In genomic region chr10:59873924-59874323, GRCh38 we compare ENCODE assay signal across 9 cellular contexts. TPM values are rescaled to one million over a fixed set of nuclear protein-coding genes. Genes with fewer than 3 reads are reported as not detected.
A peak's percentile ranks its signal among the peaks of the same experiment; 100 is the strongest.
DNase-seq lines count a peak whose midpoint lies in the region; ATAC-seq and TF ChIP-seq lines count a peak whose summit lies in the region.
"Had no signal": no experiment of that assay in that cellular context is flagged by ENCODE, and none has a peak within 500 bp of the region (broad histone marks: within the 10 kb centered on the region; RNA-seq: fewer than 3 reads in every experiment).

No MANE protein-coding gene starts in this region.

- H3K4ac ChIP-seq in mesendoderm (ENCODE audit: low read depth, low read length), result no peak overlapping the region

- no peak overlapping the region for H2BK5ac ChIP-seq in mesendoderm (ENCODE audit: low read length)

- no peak overlapping the region for H3K23ac ChIP-seq in mesendoderm (ENCODE audit: low read length)

- peaks cover 54% of the 10 kb centered on the region for H3K79me2 ChIP-seq in mesendoderm (ENCODE audit: control insufficient read depth, insufficient read depth, low read length)

- TF ChIP-seq POLR2A in prostate gland (IDR thresholded peaks at IDR 0.05), result no peak

- H3K9me3 ChIP-seq in prostate gland (no peaks in the 10 kb centered on the region), left ventricle myocardium inferior (replicated peaks) (no peaks in the 10 kb centered on the region)

- H3K4me2 ChIP-seq in mesendoderm (ENCODE audit: low read length), result no peak overlapping the region

- WGBS in prostate gland, result 27% methylated on average over 4 of the region's 4 CpGs
- WGBS in mesendoderm (ENCODE audit: extremely low coverage, insufficient coverage, low lambda C conversion rate), result no CpG with 5 or more reads among the region's 4 CpGs

- peak; percentile 35 for DNase-seq in NCI-H69 (lab: John Stamatoyannopoulos, UW)
- DNase-seq in prostate gland (ENCODE audit: low spot score), result no peak
- no peak for DNase-seq in left ventricle myocardium inferior
- DNase-seq in LoVo (ENCODE audit: low spot score), result no peak
- DNase-seq in mesendoderm, result no peak
- DNase-seq in D341Med (ENCODE audit: low spot score), result no peak
- DNase-seq: NCI-H187 had no signal

- H4K8ac ChIP-seq in mesendoderm (ENCODE audit: low read depth, low read length), result no peak overlapping the region

- H3K27me3 ChIP-seq in prostate gland (replicated peaks; ENCODE audit: insufficient read depth), result no peaks in the 10 kb centered on the region
- H3K27me3 ChIP-seq in left ventricle myocardium inferior (ENCODE audit: low read depth), result no peaks in the 10 kb centered on the region
- no peaks in the 10 kb centered on the region for H3K27me3 ChIP-seq in mesendoderm (ENCODE audit: insufficient read depth, low read length, poor library complexity)

- H3K27ac ChIP-seq in prostate gland (peak overlapping the region; percentile 60 to 65), left ventricle myocardium inferior (replicated peaks) (no peak overlapping the region), mesendoderm (ENCODE audit: low read depth, low read length) (no peak overlapping the region)

- no peak overlapping the region for H2AK5ac ChIP-seq in mesendoderm (ENCODE audit: low read length)

- no peak overlapping the region for H2BK120ac ChIP-seq in mesendoderm (ENCODE audit: low read depth, low read length)

- no peak overlapping the region for H3K56ac ChIP-seq in mesendoderm (ENCODE audit: low read length)

- no peak overlapping the region for H3K9ac ChIP-seq in mesendoderm (ENCODE audit: low read length)

- H3K36me3 ChIP-seq in prostate gland (no peaks in the 10 kb centered on the region), left ventricle myocardium inferior (no peaks in the 10 kb centered on the region), mesendoderm (ENCODE audit: control insufficient read depth, insufficient read depth, low read length) (no peaks in the 10 kb centered on the region)

- ATAC-seq in GM18873 (IDR thresholded peaks at IDR 0.05; ENCODE audit: low FRiP score, unreplicated experiment) (peak; percentile 64), HG02678 (IDR thresholded peaks at IDR 0.05; ENCODE audit: unreplicated experiment) (peak; percentile 73)

- no peak overlapping the region for H3K4me3 ChIP-seq in prostate gland
- H3K4me3 ChIP-seq in left ventricle myocardium inferior, result no peak overlapping the region
- H3K4me3 ChIP-seq in mesendoderm (ENCODE audit: low read length), result no peak overlapping the region

- H2BK15ac ChIP-seq in mesendoderm (replicated peaks; ENCODE audit: low read depth), result no peak overlapping the region

- H3K18ac ChIP-seq in mesendoderm (ENCODE audit: low read length), result no peak overlapping the region

- H3K79me1 ChIP-seq in mesendoderm (ENCODE audit: low read length), result peaks cover 25% of the 10 kb centered on the region

- no peak overlapping the region for H4K5ac ChIP-seq in mesendoderm (ENCODE audit: low read length)

- intact Hi-C loops in prostate gland (cut with DNase I), result loop anchor here (5.0 kb wide), 1 partner anchor 33 kb away; the partner anchor contains the start of gene CCDC6
- intact Hi-C loops in left ventricle myocardium inferior (cut with micrococcal nuclease), result no loop called here

- no peak for TF ChIP-seq CTCF in prostate gland (IDR thresholded peaks at IDR 0.05)
- TF ChIP-seq CTCF in left ventricle myocardium inferior (IDR thresholded peaks at IDR 0.05; ENCODE audit: borderline replicate concordance), result no peak

- H3K4me1 ChIP-seq in prostate gland (replicated peaks) (no peaks in the 10 kb centered on the region), left ventricle myocardium inferior (peaks cover 43% of the 10 kb centered on the region), mesendoderm (ENCODE audit: control insufficient read depth, low read depth, low read length) (peaks cover 3% of the 10 kb centered on the region)

RNA-seq across cellular contexts. Expression of gene CCDC6, which starts 32.4 kb away (rescaled TPM):
- total RNA-seq in prostate gland (10 to 100 TPM; 48.1 to 65.0 TPM), left ventricle myocardium inferior (16.4 TPM)
- polyA plus RNA-seq in mesendoderm (2013, experiment 1 of 2), result 35.7 TPM
- polyA plus RNA-seq in mesendoderm (2013, experiment 2 of 2), result 35.7 TPM

Comparison
In these comparisons a context has a peak if more than half of its experiments do, and no peak if none do; other contexts are left out.
1. H3K27ac ChIP-seq: peak in prostate gland (2 of 2); none in left ventricle myocardium inferior (single experiment) and mesendoderm (single experiment).